ENCODE assay signal across 1 cellular context in the genomic region with DNA sequence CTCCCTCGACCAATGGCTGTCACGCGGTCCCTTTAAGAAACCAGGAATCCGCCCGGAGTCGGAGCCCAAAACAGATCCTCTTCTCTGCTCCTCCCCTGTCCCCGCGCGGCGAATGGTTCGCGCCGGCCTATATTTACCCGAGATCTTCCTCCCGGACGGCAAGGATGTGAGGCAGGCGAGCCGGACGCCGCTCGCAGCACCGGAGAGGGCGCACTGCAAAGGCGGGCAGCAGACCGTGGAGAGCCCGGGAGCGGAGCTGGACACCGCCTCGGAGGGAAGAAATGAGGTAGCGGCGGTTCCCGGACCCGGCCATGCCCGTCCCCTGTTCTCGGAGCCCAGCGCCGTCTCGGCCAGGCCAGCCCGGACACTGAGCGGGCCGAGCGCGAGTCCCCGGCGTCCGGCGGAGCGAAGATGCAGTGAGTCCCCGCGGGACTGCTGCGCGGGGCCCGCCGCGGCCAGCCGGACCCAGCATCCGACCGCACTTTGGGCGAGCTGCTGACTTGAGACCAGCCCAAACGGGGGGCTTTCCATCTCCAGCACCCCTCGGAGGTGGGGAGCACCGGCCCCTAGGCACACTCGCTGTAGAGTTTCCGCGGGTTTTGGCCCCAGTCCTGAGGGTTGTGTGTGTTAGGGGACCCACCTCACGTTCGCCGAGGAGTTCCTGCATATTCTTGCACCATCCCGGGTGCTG.
TF ChIP-seq lines count a peak whose summit lies in the region.

A gene with protein sequence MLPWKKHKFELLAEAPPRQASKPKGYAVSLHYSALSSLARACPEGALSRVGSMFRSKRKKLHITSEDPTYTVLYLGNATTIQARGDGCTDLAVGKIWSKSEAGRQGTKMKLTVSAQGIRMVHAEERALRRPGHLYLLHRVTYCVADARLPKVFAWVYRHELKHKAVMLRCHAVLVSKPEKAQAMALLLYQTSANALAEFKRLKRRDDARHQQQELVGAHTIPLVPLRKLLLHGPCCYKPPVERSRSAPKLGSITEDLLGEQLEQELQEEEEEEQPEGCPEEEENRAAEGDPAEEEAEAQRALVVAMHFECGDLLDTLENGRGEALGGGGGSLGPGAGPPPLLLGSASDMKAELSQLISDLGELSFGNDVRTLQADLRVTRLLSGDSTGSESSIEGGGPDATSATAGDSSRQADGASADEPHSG (plus strand): TSS at position 161 of the 691 bp plus-strand sequence. CDS start 944 bp downstream, outside the sequence.

TF ChIP-seq in HCT116, 20 proteins besides CTCF, POLR2A, EP300 and RAD21 (continued from another document):
- TF ChIP-seq, protein P1, sequence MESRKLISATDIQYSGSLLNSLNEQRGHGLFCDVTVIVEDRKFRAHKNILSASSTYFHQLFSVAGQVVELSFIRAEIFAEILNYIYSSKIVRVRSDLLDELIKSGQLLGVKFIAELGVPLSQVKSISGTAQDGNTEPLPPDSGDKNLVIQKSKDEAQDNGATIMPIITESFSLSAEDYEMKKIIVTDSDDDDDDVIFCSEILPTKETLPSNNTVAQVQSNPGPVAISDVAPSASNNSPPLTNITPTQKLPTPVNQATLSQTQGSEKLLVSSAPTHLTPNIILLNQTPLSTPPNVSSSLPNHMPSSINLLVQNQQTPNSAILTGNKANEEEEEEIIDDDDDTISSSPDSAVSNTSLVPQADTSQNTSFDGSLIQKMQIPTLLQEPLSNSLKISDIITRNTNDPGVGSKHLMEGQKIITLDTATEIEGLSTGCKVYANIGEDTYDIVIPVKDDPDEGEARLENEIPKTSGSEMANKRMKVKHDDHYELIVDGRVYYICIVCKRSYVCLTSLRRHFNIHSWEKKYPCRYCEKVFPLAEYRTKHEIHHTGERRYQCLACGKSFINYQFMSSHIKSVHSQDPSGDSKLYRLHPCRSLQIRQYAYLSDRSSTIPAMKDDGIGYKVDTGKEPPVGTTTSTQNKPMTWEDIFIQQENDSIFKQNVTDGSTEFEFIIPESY (IDR thresholded peaks at IDR 0.05; ENCODE audit: extremely low read depth, insufficient replicate concordance, low read length): peak; percentile 52
- TF ChIP-seq SP1 (IDR thresholded peaks at IDR 0.05; ENCODE audit: low read depth): peak; percentile 92
- TF ChIP-seq JUND (IDR thresholded peaks at IDR 0.05): peak; percentile 83
- TF ChIP-seq EGR1 (IDR thresholded peaks at IDR 0.05; ENCODE audit: low read depth): no peak
- peak; percentile 56; the same call in 1 of the 2 replicates for TF ChIP-seq SRF (IDR thresholded peaks at IDR 0.05; ENCODE audit: low read depth)
- TF ChIP-seq, protein P2, sequence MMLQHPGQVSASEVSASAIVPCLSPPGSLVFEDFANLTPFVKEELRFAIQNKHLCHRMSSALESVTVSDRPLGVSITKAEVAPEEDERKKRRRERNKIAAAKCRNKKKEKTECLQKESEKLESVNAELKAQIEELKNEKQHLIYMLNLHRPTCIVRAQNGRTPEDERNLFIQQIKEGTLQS (IDR thresholded peaks at IDR 0.05): no peak
- peak; percentile 72 for TF ChIP-seq TCF7L2 (IDR thresholded peaks at IDR 0.05; ENCODE audit: borderline replicate concordance, extremely low read depth, insufficient read depth, insufficient read length)
- peak; percentile 100 for TF ChIP-seq POLR2AphosphoS5 (IDR thresholded peaks at IDR 0.05; ENCODE audit: low read depth, low read length)
- no peak for TF ChIP-seq ELF1 (IDR thresholded peaks at IDR 0.05; ENCODE audit: borderline replicate concordance, low read depth)
- TF ChIP-seq, protein P3, sequence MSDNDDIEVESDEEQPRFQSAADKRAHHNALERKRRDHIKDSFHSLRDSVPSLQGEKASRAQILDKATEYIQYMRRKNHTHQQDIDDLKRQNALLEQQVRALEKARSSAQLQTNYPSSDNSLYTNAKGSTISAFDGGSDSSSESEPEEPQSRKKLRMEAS (IDR thresholded peaks at IDR 0.05): peak; percentile 97
- TF ChIP-seq SIN3A (IDR thresholded peaks at IDR 0.05; ENCODE audit: low read depth): peak; percentile 96
- no peak for TF ChIP-seq EZH2 (IDR thresholded peaks at IDR 0.05)
